Comparison of ENCODE assay signal across 30 cellular contexts in the genomic region with DNA sequence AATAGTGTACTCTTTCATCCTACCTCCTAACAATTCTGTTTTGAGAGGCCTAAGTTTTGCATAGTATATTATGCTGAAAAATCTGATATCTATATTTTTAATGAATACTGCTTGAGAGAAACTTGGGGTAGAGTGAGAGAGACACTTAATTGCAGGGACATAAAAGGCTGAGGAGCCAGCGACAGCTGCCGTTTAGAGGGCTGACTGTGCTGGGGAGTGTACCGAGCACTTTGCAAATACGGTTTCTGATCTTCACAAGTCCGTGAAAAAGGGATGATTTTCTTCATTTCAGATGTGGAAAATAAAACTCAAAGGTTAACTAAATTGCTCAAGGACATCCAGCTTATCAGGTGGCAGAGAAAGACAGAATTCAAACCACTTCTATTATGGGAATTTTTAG.
"Had no signal": no experiment of that assay in that cellular context is flagged by ENCODE, and none has a peak within 500 bp of the region (broad histone marks: within the 10 kb centered on the region; RNA-seq: fewer than 3 reads in every experiment).

No MANE protein-coding gene starts in this region.

- H3K27ac Mint-ChIP-seq: activated B cell treated with CpG ODN at 0.5 μM for 24 hours; activated CD4-positive, alpha-beta memory T cell treated with anti-CD3 and anti-CD28 coated beads for 36 hours; activated naive CD4-positive, alpha-beta T cell treated with anti-CD3 and anti-CD28 coated beads for 36 hours; activated naive CD8-positive, alpha-beta T cell; activated naive CD8-positive, alpha-beta T cell treated with anti-CD3 and anti-CD28 coated beads, Interleukin-2, amount 50 U/mL, for 24 hours; activated T-helper 1 cell treated with anti-CD3 and anti-CD28 coated beads, Interleukin-12 subunit alpha, Interleukin-12 subunit beta, Interleukin-2, Interleukin-4 antibody, amounts not matched to agents 30 ng/mL and 10 ng/mL and 1 ng/mL, durations not matched to agents 14 hours and 24 hours and 36 hours had no signal

- H3K27me3 Mint-ChIP-seq: activated B cell treated with CpG ODN at 0.5 μM for 24 hours; activated CD4-positive, alpha-beta memory T cell treated with anti-CD3 and anti-CD28 coated beads for 36 hours; activated naive CD8-positive, alpha-beta T cell; activated naive CD8-positive, alpha-beta T cell treated with anti-CD3 and anti-CD28 coated beads, Interleukin-2, amount 50 U/mL, for 24 hours; brain had no signal

- DNase-seq: activated B cell treated with CpG ODN at 0.5 μM for 24 hours; activated CD4-positive, alpha-beta memory T cell treated with anti-CD3 and anti-CD28 coated beads for 36 hours; activated CD4-positive, alpha-beta T cell treated with anti-CD3 and anti-CD28 coated beads for 4 hours; activated CD4-positive, alpha-beta T cell treated with anti-CD3 and anti-CD28 coated beads, Interleukin-2, amount 50 U/mL, for 1 hour; activated CD4-positive, CD25-positive, alpha-beta regulatory T cell treated with anti-CD3 and anti-CD28 coated beads, Interleukin-2, amount 50 U/mL, for 72 hours; activated CD8-positive, alpha-beta memory T cell treated with anti-CD3 and anti-CD28 coated beads, Interleukin-2, amount 50 U/mL, for 4 hours; activated gamma-delta T cell treated with Interleukin-2 at 50 U/mL for 16 hours; activated naive CD4-positive, alpha-beta T cell treated with anti-CD3 and anti-CD28 coated beads for 36 hours; activated naive CD8-positive, alpha-beta T cell treated with anti-CD3 and anti-CD28 coated beads, Interleukin-2, amount 50 U/mL, for 24 hours; activated T-cell treated with anti-CD3 and anti-CD28 coated beads for 4 hours; activated T-cell treated with anti-CD3 and anti-CD28 coated beads, Interleukin-2, amount 50 U/mL, for 4 hours; anterior cingulate cortex; central memory CD4-positive, alpha-beta T cell; NCI-H1092 treated with DMSO at 0.1 percent for 48 hours; NCI-H146; NCI-H187; NCI-H2029 treated with DMSO at 0.1 percent for 48 hours; NCI-H510A treated with DMSO at 0.1 percent for 48 hours; NCI-H526 treated with DMSO at 0.1 percent for 48 hours; NK-92 treated with Interleukin-12 subunit alpha and Interleukin-12 subunit beta, amount 100 ng/mL, for 24 hours; PC-9; Right ventricle myocardium superior; SW 1271; T-helper 1 cell; T-helper 2 cell; T-helper 9 cell had no signal

- H3K4me1 Mint-ChIP-seq: activated B cell treated with CpG ODN at 0.5 μM for 24 hours had no signal

- H3K4me3 ChIP-seq: PC-9 had no signal

- H3K4me3 Mint-ChIP-seq: activated B cell treated with CpG ODN at 0.5 μM for 24 hours; activated CD4-positive, alpha-beta memory T cell treated with anti-CD3 and anti-CD28 coated beads for 36 hours; activated naive CD4-positive, alpha-beta T cell treated with anti-CD3 and anti-CD28 coated beads for 36 hours; activated naive CD8-positive, alpha-beta T cell; activated naive CD8-positive, alpha-beta T cell treated with anti-CD3 and anti-CD28 coated beads, Interleukin-2, amount 50 U/mL, for 24 hours; activated T-cell treated with anti-CD3 and anti-CD28 coated beads, Interleukin-2, amount 50 U/mL, for 4 hours; activated T-helper 1 cell treated with anti-CD3 and anti-CD28 coated beads, Interleukin-12 subunit alpha, Interleukin-12 subunit beta, Interleukin-2, Interleukin-4 antibody, amounts not matched to agents 30 ng/mL and 10 ng/mL and 1 ng/mL, durations not matched to agents 14 hours and 24 hours and 36 hours; brain had no signal

- H3K9ac ChIP-seq: KMS-11 had no signal

- H3K4me2 ChIP-seq: KMS-11, PC-9 had no signal

- H3K9me3 Mint-ChIP-seq: activated B cell treated with CpG ODN at 0.5 μM for 24 hours; activated CD4-positive, alpha-beta memory T cell treated with anti-CD3 and anti-CD28 coated beads for 36 hours; activated naive CD4-positive, alpha-beta T cell treated with anti-CD3 and anti-CD28 coated beads for 36 hours; activated naive CD8-positive, alpha-beta T cell treated with anti-CD3 and anti-CD28 coated beads, Interleukin-2, amount 50 U/mL, for 24 hours; activated T-cell treated with anti-CD3 and anti-CD28 coated beads, Interleukin-2, amount 50 U/mL, for 4 hours; activated T-helper 1 cell treated with anti-CD3 and anti-CD28 coated beads, Interleukin-12 subunit alpha, Interleukin-12 subunit beta, Interleukin-2, Interleukin-4 antibody, amounts not matched to agents 30 ng/mL and 10 ng/mL and 1 ng/mL, durations not matched to agents 14 hours and 24 hours and 36 hours; brain had no signal

- ATAC-seq: activated naive CD8-positive, alpha-beta T cell treated with anti-CD3 and anti-CD28 coated beads, Interleukin-2, amount 50 U/mL, for 24 hours; activated T-cell treated with anti-CD3 and anti-CD28 coated beads, Interleukin-2, amount 50 U/mL, for 4 hours had no signal
